Comparison of ENCODE assay signal across 20 cellular contexts in the genomic region with DNA sequence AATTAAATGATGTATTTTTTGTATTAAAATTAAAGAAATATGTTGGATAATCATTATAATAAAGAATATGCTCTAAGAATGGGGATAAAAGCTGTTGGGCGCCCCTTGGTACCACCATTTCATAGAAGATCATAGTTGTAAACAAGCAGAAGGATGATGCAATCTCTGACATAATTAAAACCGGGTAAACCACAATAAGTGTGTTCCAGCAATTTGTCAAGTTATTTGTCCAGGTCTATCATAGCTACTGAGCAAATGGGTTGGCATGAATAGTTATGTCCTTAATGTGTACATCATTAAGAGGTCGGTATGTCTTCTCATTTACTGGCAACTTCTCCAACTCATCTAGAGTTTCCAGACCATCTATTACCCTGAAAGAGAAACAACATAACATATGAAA. TPM values are rescaled to one million over a fixed set of nuclear protein-coding genes. Genes with fewer than 3 reads are reported as not detected.
DNase-seq lines count a peak whose midpoint lies in the region; ATAC-seq, FAIRE-seq and TF ChIP-seq lines count a peak whose summit lies in the region.
"Had no signal": no experiment of that assay in that cellular context is flagged by ENCODE, and none has a peak within 500 bp of the region (broad histone marks: within the 10 kb centered on the region; RNA-seq: fewer than 3 reads in every experiment).

No MANE protein-coding gene starts in this region.

- H3K9me1 ChIP-seq in K562 (ENCODE audit: control insufficient read depth, insufficient read depth, low read length) = no peaks in the 10 kb centered on the region

- no peak for FAIRE-seq in K562 (lab: Jason Lieb, UNC)
- FAIRE-seq: GM12878, GM18507, HTR-8/SVneo had no signal

- CTCF ChIA-PET in activated CD8-positive, alpha-beta memory T cell treated with anti-CD3 and anti-CD28 coated beads, Interleukin-2, amount 10 ng/mL, durations not matched to agents 7 days and 5 days (lab: Charles Lee) = interaction anchor here (0.7 kb wide), 1 partner anchor 35 kb away, joined by 3 read pairs; no protein-coding TSS in a partner anchor
- CTCF ChIA-PET in HEK293 (lab: Yijun Ruan, JAX) = interaction anchor here (0.6 kb wide), 1 partner anchor 288 kb away, joined by 3 read pairs; no protein-coding TSS in a partner anchor
- CTCF ChIA-PET in Panc1 (lab: Charles Lee) = no interaction called here
- CTCF ChIA-PET in K562 (lab: Yijun Ruan, JAX; ENCODE audit: low intra/inter-chr PET ratio) = no interaction called here

- H3K27ac ChIP-seq in HEK293 (ENCODE audit: extremely low read depth, low read depth, low read length) (no peak overlapping the region), Panc1 (ENCODE audit: low read length) (peak overlapping the region; percentile 8; the same call in 1 of the 2 replicates), K562 (ENCODE audit: extremely low read depth, low read depth, low read length) (no peak overlapping the region)

- intact Hi-C loops in Panc1 (cut with micrococcal nuclease; ENCODE audit: unreplicated experiment) = no loop called here
- intact Hi-C loops in K562 (cut with micrococcal nuclease) = no loop called here
- intact Hi-C loops in cardiac septum (cut with DNase I) = no loop called here
- intact Hi-C loops in activated T-helper 2 cell treated with anti-CD3 and anti-CD28 coated beads, Interferon-gamma antibody, Interleukin-2, Interleukin-4, amounts not matched to agents 10 μg/mL and 5 μg/mL and 100 μg/mL, durations not matched to agents 14 hours and 24 hours and 36 hours (cut with micrococcal nuclease) = no loop called here
- intact Hi-C loops in Right ventricle myocardium inferior (cut with DNase I) = no loop called here

- H3K9me3 ChIP-seq in HEK293 (ENCODE audit: control insufficient read depth, insufficient read depth, low read depth, low read length) (no peaks in the 10 kb centered on the region), Panc1 (ENCODE audit: control insufficient read depth, insufficient read depth, low read depth, low read length) (no peaks in the 10 kb centered on the region), K562 (replicated peaks; ENCODE audit: control insufficient read depth, insufficient read depth, low read depth, low read length) (no peaks in the 10 kb centered on the region)
- H3K9me3 ChIP-seq: MG63 had no signal

- H3K27ac Mint-ChIP-seq in activated CD8-positive, alpha-beta memory T cell treated with anti-CD3 and anti-CD28 coated beads, Interleukin-2, amount 10 ng/mL, durations not matched to agents 7 days and 5 days = peak overlapping the region; percentile 40
- H3K27ac Mint-ChIP-seq in activated T-helper 2 cell treated with anti-CD3 and anti-CD28 coated beads, Interferon-gamma antibody, Interleukin-2, Interleukin-4, amounts not matched to agents 10 μg/mL and 5 μg/mL and 100 μg/mL, durations not matched to agents 14 hours and 24 hours and 36 hours = no peak overlapping the region
- H3K27ac Mint-ChIP-seq: B cell had no signal

- TF ChIP-seq CTCF in HEK293 (tag by site-specific recombination; IDR thresholded peaks at IDR 0.05) = no peak
- no peak for TF ChIP-seq CTCF in Panc1 (IDR thresholded peaks at IDR 0.05)
- no peak for TF ChIP-seq CTCF in K562 (IDR thresholded peaks at IDR 0.05 in 2 of 3, conservative IDR thresholded peaks at IDR 0.05 in 1 of 3; ENCODE audit: insufficient read depth in 2 of 3, low read depth in 1 of 3, low read length in 3 of 3)

- H3K4me1 Mint-ChIP-seq in activated CD8-positive, alpha-beta memory T cell treated with anti-CD3 and anti-CD28 coated beads, Interleukin-2, amount 10 ng/mL, durations not matched to agents 7 days and 5 days = peaks cover 20% of the 10 kb centered on the region
- peaks cover 14% of the 10 kb centered on the region for H3K4me1 Mint-ChIP-seq in activated T-helper 2 cell treated with anti-CD3 and anti-CD28 coated beads, Interferon-gamma antibody, Interleukin-2, Interleukin-4, amounts not matched to agents 10 μg/mL and 5 μg/mL and 100 μg/mL, durations not matched to agents 14 hours and 24 hours and 36 hours (ENCODE audit: low read depth)

- no peak overlapping the region for H3K4me2 ChIP-seq in K562 (ENCODE audit: insufficient read depth, low read length)

- no peak for DNase-seq in activated CD8-positive, alpha-beta memory T cell treated with anti-CD3 and anti-CD28 coated beads, Interleukin-2, amount 10 ng/mL, durations not matched to agents 7 days and 5 days
- no peak for DNase-seq in activated CD8-positive, alpha-beta memory T cell treated with anti-CD3 and anti-CD28 coated beads for 24 hours
- DNase-seq in Panc1 (ENCODE audit: low read depth, low spot score) (no peak), K562 (ENCODE audit: extremely low read depth in 1 of 4, low spot score in 3 of 4) (no peak), cardiac septum (ENCODE audit: low spot score) (no peak), Right ventricle myocardium inferior (ENCODE audit: missing footprints) (no peak)
- DNase-seq in activated T-helper 2 cell treated with anti-CD3 and anti-CD28 coated beads, Interferon-gamma antibody, Interleukin-2, Interleukin-4, amounts not matched to agents 10 μg/mL and 5 μg/mL and 100 μg/mL, durations not matched to agents 14 hours and 24 hours and 36 hours (ENCODE audit: low spot score) = no peak
- DNase-seq: CD4-positive, alpha-beta memory T cell; DMS79; KG1; MG63; NCI-H1417; NCI-H2029; NCI-H510A treated with DMSO at 0.1 percent for 48 hours had no signal

- H3K36me3 ChIP-seq in HEK293 (ENCODE audit: control insufficient read depth in 2 of 2, insufficient read depth in 1 of 2, low read length in 2 of 2) = peaks cover 44 to 53% of the 10 kb centered on the region in 2 experiments
- no peaks in the 10 kb centered on the region for H3K36me3 ChIP-seq in Panc1 (ENCODE audit: control insufficient read depth, insufficient read depth, low read length)
- peaks cover 32% of the 10 kb centered on the region; the same call in 2 of the 3 replicates for H3K36me3 ChIP-seq in K562 (ENCODE audit: control insufficient read depth, insufficient read depth, low read length)

- ATAC-seq in activated CD8-positive, alpha-beta memory T cell treated with anti-CD3 and anti-CD28 coated beads, Interleukin-2, amount 10 ng/mL, durations not matched to agents 7 days and 5 days = no peak
- ATAC-seq in Panc1 = no peak
- no peak for ATAC-seq in K562
- no peak for ATAC-seq in Right ventricle myocardium inferior
- ATAC-seq: GM12878, HCT116 had no signal

- H4K20me1 ChIP-seq in K562 (replicated peaks; ENCODE audit: control insufficient read depth, insufficient read depth, low read length) = no peaks in the 10 kb centered on the region

- no peak for TF ChIP-seq POLR2A in K562 (conservative IDR thresholded peaks at IDR 0.05)

- peaks cover 56% of the 10 kb centered on the region for H3K36me3 Mint-ChIP-seq in activated CD8-positive, alpha-beta memory T cell treated with anti-CD3 and anti-CD28 coated beads, Interleukin-2, amount 10 ng/mL, durations not matched to agents 7 days and 5 days
- H3K36me3 Mint-ChIP-seq in activated T-helper 2 cell treated with anti-CD3 and anti-CD28 coated beads, Interferon-gamma antibody, Interleukin-2, Interleukin-4, amounts not matched to agents 10 μg/mL and 5 μg/mL and 100 μg/mL, durations not matched to agents 14 hours and 24 hours and 36 hours (ENCODE audit: low read depth) = peaks cover 60% of the 10 kb centered on the region

- BruUV-seq in Panc1 (replicated peaks; lab: Mats Ljungman, UMichigan) (no TSS peak), K562 (replicated peaks; lab: Mats Ljungman, UMichigan) (no TSS peak)

- H3K4me1 ChIP-seq in HEK293 (ENCODE audit: control insufficient read depth, insufficient read depth, low read length) (peaks cover 2% of the 10 kb centered on the region; the same call in 1 of the 2 replicates), Panc1 (ENCODE audit: control insufficient read depth, insufficient read depth, low read length) (no peaks in the 10 kb centered on the region), K562 (replicated peaks in 1 of 2; ENCODE audit: control insufficient read depth in 2 of 2, insufficient read depth in 2 of 2, low read length in 2 of 2) (peaks cover 2 to 11% of the 10 kb centered on the region in 2 experiments; a peak in 2 of 5 replicates)

- H2AFZ ChIP-seq in K562 (ENCODE audit: low read depth, low read length) = no peak overlapping the region

- no peak overlapping the region for H3K4me3 ChIP-seq in HEK293 (ENCODE audit: low read depth, low read length)
- H3K4me3 ChIP-seq in Panc1 (ENCODE audit: low read depth in 2 of 2, low read length in 2 of 2) = no peak overlapping the region
- H3K4me3 ChIP-seq in K562 = no peak overlapping the region
- H3K4me3 ChIP-seq: GM12878, MG63 had no signal

- no peak overlapping the region for H3K9ac ChIP-seq in K562 (ENCODE audit: insufficient read depth in 1 of 2, low read depth in 2 of 2, low read length in 2 of 2)

- H3K27me3 ChIP-seq in Panc1 (ENCODE audit: control insufficient read depth, insufficient read depth, low read length) (no peaks in the 10 kb centered on the region), K562 (ENCODE audit: control insufficient read depth in 2 of 2, insufficient read depth in 2 of 2, low read length in 2 of 2) (no peaks in the 10 kb centered on the region)
- H3K27me3 ChIP-seq: MG63 had no signal

- in situ Hi-C loops in Panc1 (cut with HindIII; ENCODE audit: low pct_unique_long_range_greater_than_20kb, low sequenced_read_pairs) = no loop called here
- in situ Hi-C loops in K562 (cut with MboI) = no loop called here

- no peaks in the 10 kb centered on the region for H3K27me3 Mint-ChIP-seq in activated CD8-positive, alpha-beta memory T cell treated with anti-CD3 and anti-CD28 coated beads, Interleukin-2, amount 10 ng/mL, durations not matched to agents 7 days and 5 days
- no peaks in the 10 kb centered on the region for H3K27me3 Mint-ChIP-seq in activated T-helper 2 cell treated with anti-CD3 and anti-CD28 coated beads, Interferon-gamma antibody, Interleukin-2, Interleukin-4, amounts not matched to agents 10 μg/mL and 5 μg/mL and 100 μg/mL, durations not matched to agents 14 hours and 24 hours and 36 hours (ENCODE audit: low read depth)
- H3K27me3 Mint-ChIP-seq: B cell; CD4-positive, alpha-beta memory T cell had no signal

- H3K79me2 ChIP-seq in K562 (ENCODE audit: control insufficient read depth, insufficient read depth, low read length) = no peaks in the 10 kb centered on the region

- H3K4me3 Mint-ChIP-seq in activated CD8-positive, alpha-beta memory T cell treated with anti-CD3 and anti-CD28 coated beads, Interleukin-2, amount 10 ng/mL, durations not matched to agents 7 days and 5 days = no peak overlapping the region
- H3K4me3 Mint-ChIP-seq in activated T-helper 2 cell treated with anti-CD3 and anti-CD28 coated beads, Interferon-gamma antibody, Interleukin-2, Interleukin-4, amounts not matched to agents 10 μg/mL and 5 μg/mL and 100 μg/mL, durations not matched to agents 14 hours and 24 hours and 36 hours (ENCODE audit: low read depth) = no peak overlapping the region
- H3K4me3 Mint-ChIP-seq: B cell; CD4-positive, alpha-beta memory T cell had no signal

- no peak for TF ChIP-seq EP300 in K562 (IDR thresholded peaks at IDR 0.05; ENCODE audit: low read length)

- H3K9me3 Mint-ChIP-seq in activated CD8-positive, alpha-beta memory T cell treated with anti-CD3 and anti-CD28 coated beads, Interleukin-2, amount 10 ng/mL, durations not matched to agents 7 days and 5 days (ENCODE audit: low read depth) = no peaks in the 10 kb centered on the region
- H3K9me3 Mint-ChIP-seq in activated T-helper 2 cell treated with anti-CD3 and anti-CD28 coated beads, Interferon-gamma antibody, Interleukin-2, Interleukin-4, amounts not matched to agents 10 μg/mL and 5 μg/mL and 100 μg/mL, durations not matched to agents 14 hours and 24 hours and 36 hours = no peaks in the 10 kb centered on the region
- H3K9me3 Mint-ChIP-seq: CD4-positive, alpha-beta memory T cell had no signal

- POLR2A ChIA-PET in HEK293 (lab: Yijun Ruan, JAX) = no interaction called here
- POLR2A ChIA-PET in Panc1 (lab: Charles Lee) = no interaction called here
- POLR2A ChIA-PET in K562 (lab: Yijun Ruan, JAX) = no interaction called here

- TF ChIP-seq RAD21 in K562 (CRISPR knock-in tag; conservative IDR thresholded peaks at IDR 0.05 in 1 of 2, IDR thresholded peaks at IDR 0.05 in 1 of 2) = no peak

- 50% methylated on average over 3 of the region's 3 CpGs for WGBS in K562 (ENCODE audit: insufficient coverage, low coverage, missing lambda C conversion rate)

RNA-seq across cellular contexts. Expression of a gene that starts 6.7 kb away (rescaled TPM):
- 100 to 1,000 TPM; 129 to 130 TPM for total RNA-seq in activated CD8-positive, alpha-beta memory T cell treated with anti-CD3 and anti-CD28 coated beads, Interleukin-2, amount 10 ng/mL, durations not matched to agents 7 days and 5 days
- total RNA-seq in Panc1 (2021; ENCODE audit: unreplicated experiment) = 46.6 TPM
- 11.5 TPM for polyA plus RNA-seq in Panc1 (2012; ENCODE audit: insufficient read length)
- total RNA-seq in K562 (2011; cell fraction: chromatin; rRNA removed; ENCODE audit: low replicate concordance) = 144 and 391 TPM in 2 replicates
- total RNA-seq in K562 (2011; cell fraction: nucleolus; rRNA removed) = 62.0 and 72.6 TPM in 2 replicates
- 115 and 119 TPM in 2 replicates for total RNA-seq in K562 (2011; cell fraction: nucleoplasm; rRNA removed)
- total RNA-seq in K562 (2014; rRNA removed) = 23.0 and 29.3 TPM in 2 replicates
- 47.0 and 58.5 TPM in 2 replicates for total RNA-seq in K562 (2014; rRNA removed; fragmentation: Illumina TruSeq; extraction: Trizol)
- total RNA-seq in K562 (2015; rRNA removed; fragmentation: Illumina TruSeq; extraction: Trizol) = 42.5 and 45.4 TPM in 2 replicates
- 29.7 and 29.9 TPM in 2 replicates for total RNA-seq in K562 (2021)
- polyA plus RNA-seq in K562 (2011; rRNA removed) = 93.4 and 99.2 TPM in 2 replicates
- 11.1 and 32.7 TPM in 2 replicates for polyA plus RNA-seq in K562 (2011; cell fraction: cytosol; rRNA removed)
- 97.4 and 180 TPM in 2 replicates for polyA plus RNA-seq in K562 (2011; cell fraction: nucleus; rRNA removed)
- polyA plus RNA-seq in K562 (2012) = 25.6 and 26.7 TPM in 2 replicates
- polyA plus RNA-seq in K562 (2014; fragmentation: Illumina TruSeq; extraction: Trizol) = 32.1 and 33.9 TPM in 2 replicates
- 10 to 100 TPM; 49.3 to 50.7 TPM for polyA plus RNA-seq in K562 (2014; fragmentation: Nextera tagmentation; extraction: Ambion mirVana)
- polyA plus RNA-seq in K562 (2014; rRNA removed) = 45.2 and 49.2 TPM in 2 replicates
- 94.3 and 125 TPM in 2 replicates for polyA minus RNA-seq in K562 (2011; rRNA and poly(A)+ RNA removed)
- 19.3 and 25.7 TPM in 2 replicates for polyA minus RNA-seq in K562 (2011; cell fraction: cytosol; rRNA and poly(A)+ RNA removed)
- polyA minus RNA-seq in K562 (2011; cell fraction: nucleus; rRNA and poly(A)+ RNA removed) = 53.2 and 93.0 TPM in 2 replicates
- 58.3 TPM for total RNA-seq in cardiac septum
- 114 and 122 TPM in 2 replicates for total RNA-seq in activated T-helper 2 cell treated with anti-CD3 and anti-CD28 coated beads, Interferon-gamma antibody, Interleukin-2, Interleukin-4, amounts not matched to agents 10 μg/mL and 5 μg/mL and 100 μg/mL, durations not matched to agents 14 hours and 24 hours and 36 hours
- total RNA-seq in Right ventricle myocardium inferior = 46.3 TPM

RNA-seq across cellular contexts. Expression of a gene that starts 17.7 kb away (rescaled TPM):
- total RNA-seq in activated CD8-positive, alpha-beta memory T cell treated with anti-CD3 and anti-CD28 coated beads, Interleukin-2, amount 10 ng/mL, durations not matched to agents 7 days and 5 days = 10 to 100 TPM; 40.2 to 41.5 TPM
- 12.2 TPM for total RNA-seq in Panc1 (2021; ENCODE audit: unreplicated experiment)
- 7.7 TPM for polyA plus RNA-seq in Panc1 (2012; ENCODE audit: insufficient read length)
- 33.1 and 77.5 TPM in 2 replicates for total RNA-seq in K562 (2011; cell fraction: chromatin; rRNA removed; ENCODE audit: low replicate concordance)
- total RNA-seq in K562 (2011; cell fraction: nucleolus; rRNA removed) = 18.7 and 23.0 TPM in 2 replicates
- total RNA-seq in K562 (2011; cell fraction: nucleoplasm; rRNA removed) = 36.6 and 42.0 TPM in 2 replicates
- total RNA-seq in K562 (2014; rRNA removed) = 22.4 and 30.3 TPM in 2 replicates
- 42.1 and 45.9 TPM in 2 replicates for total RNA-seq in K562 (2014; rRNA removed; fragmentation: Illumina TruSeq; extraction: Trizol)
- total RNA-seq in K562 (2015; rRNA removed; fragmentation: Illumina TruSeq; extraction: Trizol) = 38.6 and 40.5 TPM in 2 replicates
- total RNA-seq in K562 (2021) = 24.3 and 26.5 TPM in 2 replicates
- 65.0 and 66.2 TPM in 2 replicates for polyA plus RNA-seq in K562 (2011; rRNA removed)
- 17.0 and 36.1 TPM in 2 replicates for polyA plus RNA-seq in K562 (2011; cell fraction: cytosol; rRNA removed)
- polyA plus RNA-seq in K562 (2011; cell fraction: nucleus; rRNA removed) = 26.8 and 41.6 TPM in 2 replicates
- polyA plus RNA-seq in K562 (2012) = 32.8 and 35.0 TPM in 2 replicates
- 38.4 and 49.0 TPM in 2 replicates for polyA plus RNA-seq in K562 (2014; fragmentation: Illumina TruSeq; extraction: Trizol)
- polyA plus RNA-seq in K562 (2014; fragmentation: Nextera tagmentation; extraction: Ambion mirVana) = 10 to 100 TPM; 59.4 to 64.6 TPM
- 41.9 and 51.8 TPM in 2 replicates for polyA plus RNA-seq in K562 (2014; rRNA removed)
- polyA minus RNA-seq in K562 (2011; rRNA and poly(A)+ RNA removed) = 32.2 and 47.3 TPM in 2 replicates
- 9.5 and 11.4 TPM in 2 replicates for polyA minus RNA-seq in K562 (2011; cell fraction: cytosol; rRNA and poly(A)+ RNA removed)
- polyA minus RNA-seq in K562 (2011; cell fraction: nucleus; rRNA and poly(A)+ RNA removed) = 12.1 and 23.3 TPM in 2 replicates
- 19.4 TPM for total RNA-seq in cardiac septum
- 55.4 and 57.8 TPM in 2 replicates for total RNA-seq in activated T-helper 2 cell treated with anti-CD3 and anti-CD28 coated beads, Interferon-gamma antibody, Interleukin-2, Interleukin-4, amounts not matched to agents 10 μg/mL and 5 μg/mL and 100 μg/mL, durations not matched to agents 14 hours and 24 hours and 36 hours
- total RNA-seq in Right ventricle myocardium inferior = 21.1 TPM

RNA-seq across cellular contexts. Expression of a gene that starts 18.0 kb away (rescaled TPM):
- 10 to 100 TPM; 28.3 to 37.6 TPM for total RNA-seq in activated CD8-positive, alpha-beta memory T cell treated with anti-CD3 and anti-CD28 coated beads, Interleukin-2, amount 10 ng/mL, durations not matched to agents 7 days and 5 days
- total RNA-seq in Panc1 (2021; ENCODE audit: unreplicated experiment) = 37.4 TPM
- polyA plus RNA-seq in Panc1 (2012; ENCODE audit: insufficient read length) = 28.4 TPM
- total RNA-seq in K562 (2011; cell fraction: chromatin; rRNA removed; ENCODE audit: low replicate concordance) = 52.0 and 72.3 TPM in 2 replicates
- 31.5 and 34.9 TPM in 2 replicates for total RNA-seq in K562 (2011; cell fraction: nucleolus; rRNA removed)
- total RNA-seq in K562 (2011; cell fraction: nucleoplasm; rRNA removed) = 40.0 TPM in 2 replicates
- 26.7 and 29.4 TPM in 2 replicates for total RNA-seq in K562 (2014; rRNA removed)
- total RNA-seq in K562 (2014; rRNA removed; fragmentation: Illumina TruSeq; extraction: Trizol) = 44.7 and 45.6 TPM in 2 replicates
- total RNA-seq in K562 (2015; rRNA removed; fragmentation: Illumina TruSeq; extraction: Trizol) = 42.1 and 44.0 TPM in 2 replicates
- 28.1 and 33.3 TPM in 2 replicates for total RNA-seq in K562 (2021)
- 89.5 and 90.8 TPM in 2 replicates for polyA plus RNA-seq in K562 (2011; rRNA removed)
- 61.1 and 98.7 TPM in 2 replicates for polyA plus RNA-seq in K562 (2011; cell fraction: cytosol; rRNA removed)
- 59.1 and 86.3 TPM in 2 replicates for polyA plus RNA-seq in K562 (2011; cell fraction: nucleus; rRNA removed)
- 24.6 and 28.1 TPM in 2 replicates for polyA plus RNA-seq in K562 (2012)
- 51.2 and 64.4 TPM in 2 replicates for polyA plus RNA-seq in K562 (2014; fragmentation: Illumina TruSeq; extraction: Trizol)
- polyA plus RNA-seq in K562 (2014; fragmentation: Nextera tagmentation; extraction: Ambion mirVana) = 10 to 100 TPM; 79.3 to 80.0 TPM
- polyA plus RNA-seq in K562 (2014; rRNA removed) = 44.5 and 50.5 TPM in 2 replicates
- 88.6 and 112 TPM in 2 replicates for polyA minus RNA-seq in K562 (2011; rRNA and poly(A)+ RNA removed)
- 16.1 and 27.1 TPM in 2 replicates for polyA minus RNA-seq in K562 (2011; cell fraction: cytosol; rRNA and poly(A)+ RNA removed)
- 18.6 and 35.0 TPM in 2 replicates for polyA minus RNA-seq in K562 (2011; cell fraction: nucleus; rRNA and poly(A)+ RNA removed)
- 19.1 TPM for total RNA-seq in cardiac septum
- 23.9 and 24.8 TPM in 2 replicates for total RNA-seq in activated T-helper 2 cell treated with anti-CD3 and anti-CD28 coated beads, Interferon-gamma antibody, Interleukin-2, Interleukin-4, amounts not matched to agents 10 μg/mL and 5 μg/mL and 100 μg/mL, durations not matched to agents 14 hours and 24 hours and 36 hours
- total RNA-seq in Right ventricle myocardium inferior = 17.1 TPM

RNA-seq across cellular contexts. Expression of a gene that starts 59.4 kb away (rescaled TPM):
- total RNA-seq in activated CD8-positive, alpha-beta memory T cell treated with anti-CD3 and anti-CD28 coated beads, Interleukin-2, amount 10 ng/mL, durations not matched to agents 7 days and 5 days = 100 to 1,000 TPM; 222 to 306 TPM
- total RNA-seq in Panc1 (2021; ENCODE audit: unreplicated experiment) = 247 TPM
- 142 TPM for polyA plus RNA-seq in Panc1 (2012; ENCODE audit: insufficient read length)
- 57.7 and 112 TPM in 2 replicates for total RNA-seq in K562 (2011; cell fraction: chromatin; rRNA removed; ENCODE audit: low replicate concordance)
- 25.2 and 30.8 TPM in 2 replicates for total RNA-seq in K562 (2011; cell fraction: nucleolus; rRNA removed)
- 49.5 and 52.8 TPM in 2 replicates for total RNA-seq in K562 (2011; cell fraction: nucleoplasm; rRNA removed)
- 151 and 176 TPM in 2 replicates for total RNA-seq in K562 (2014; rRNA removed)
- total RNA-seq in K562 (2014; rRNA removed; fragmentation: Illumina TruSeq; extraction: Trizol) = 211 and 248 TPM in 2 replicates
- 206 and 233 TPM in 2 replicates for total RNA-seq in K562 (2015; rRNA removed; fragmentation: Illumina TruSeq; extraction: Trizol)
- total RNA-seq in K562 (2021) = 187 and 198 TPM in 2 replicates
- polyA plus RNA-seq in K562 (2011; rRNA removed) = 144 and 198 TPM in 2 replicates
- 102 and 107 TPM in 2 replicates for polyA plus RNA-seq in K562 (2011; cell fraction: cytosol; rRNA removed)
- 40.4 and 50.4 TPM in 2 replicates for polyA plus RNA-seq in K562 (2011; cell fraction: nucleus; rRNA removed)
- polyA plus RNA-seq in K562 (2012) = 94.6 and 173 TPM in 2 replicates
- polyA plus RNA-seq in K562 (2014; fragmentation: Illumina TruSeq; extraction: Trizol) = 134 and 161 TPM in 2 replicates
- 100 to 1,000 TPM; 235 to 244 TPM for polyA plus RNA-seq in K562 (2014; fragmentation: Nextera tagmentation; extraction: Ambion mirVana)
- polyA plus RNA-seq in K562 (2014; rRNA removed) = 110 and 111 TPM in 2 replicates
- 249 and 314 TPM in 2 replicates for polyA minus RNA-seq in K562 (2011; rRNA and poly(A)+ RNA removed)
- polyA minus RNA-seq in K562 (2011; cell fraction: cytosol; rRNA and poly(A)+ RNA removed) = 144 and 167 TPM in 2 replicates
- polyA minus RNA-seq in K562 (2011; cell fraction: nucleus; rRNA and poly(A)+ RNA removed) = 53.3 and 84.3 TPM in 2 replicates
- 99.3 TPM for total RNA-seq in cardiac septum
- total RNA-seq in activated T-helper 2 cell treated with anti-CD3 and anti-CD28 coated beads, Interferon-gamma antibody, Interleukin-2, Interleukin-4, amounts not matched to agents 10 μg/mL and 5 μg/mL and 100 μg/mL, durations not matched to agents 14 hours and 24 hours and 36 hours = 548 and 571 TPM in 2 replicates
- 80.4 TPM for total RNA-seq in Right ventricle myocardium inferior

Comparison
In these comparisons a context has a peak if more than half of its experiments do, and no peak if none do; other contexts are left out.
1. CTCF ChIA-PET loops: an anchor here in activated CD8-positive, alpha-beta memory T cell treated with anti-CD3 and anti-CD28 coated beads, Interleukin-2, amount 10 ng/mL, durations not matched to agents 7 days and 5 days (0.7 kb wide) and HEK293 (0.6 kb wide); none called in Panc1 and K562.